Comparison of ENCODE assay signal across 19 cellular contexts in genomic region chr15:65208656-65209055, GRCh38. TPM values are rescaled to one million over a fixed set of nuclear protein-coding genes. Genes with fewer than 3 reads are reported as not detected.
"Had no signal": no experiment of that assay in that cellular context is flagged by ENCODE, and none has a peak within 500 bp of the region (broad histone marks: within the 10 kb centered on the region; RNA-seq: fewer than 3 reads in every experiment).

No MANE protein-coding gene starts in this region.

- H3K4me3 ChIP-seq: ascending aorta, heart right ventricle, left ventricle myocardium inferior, pancreas, right lobe of liver, stomach had no signal

- H3K27ac ChIP-seq: ascending aorta, neutrophil, pancreas, right lobe of liver, stomach had no signal

- H3K27me3 ChIP-seq: ascending aorta, gastroesophageal sphincter, heart right ventricle, neutrophil, pancreas, right lobe of liver, stomach had no signal

- H3K36me3 ChIP-seq: ascending aorta, gastroesophageal sphincter, heart right ventricle, left ventricle myocardium inferior, neutrophil, pancreas, right lobe of liver, stomach had no signal

- DNase-seq: activated CD8-positive, alpha-beta memory T cell treated with anti-CD3 and anti-CD28 coated beads for 24 hours; activated CD8-positive, alpha-beta memory T cell treated with anti-CD3 and anti-CD28 coated beads, Interleukin-2, amount 50 U/mL, for 48 hours; activated gamma-delta T cell; activated T-cell treated with anti-CD3 and anti-CD28 coated beads, Interleukin-2, amount 50 U/mL, for 48 hours; cerebellar nuclear complex; cortex of kidney; heart right ventricle; left ventricle myocardium inferior; mammary epithelial cell; naive B cell; pancreas; right lobe of liver; stimulated activated CD4-positive, alpha-beta T cell treated with anti-CD3 and anti-CD28 coated beads, Interleukin-4, amount 100 ng/mL, for 24 hours; stomach had no signal

- H3K4me1 ChIP-seq: ascending aorta, pancreas, right lobe of liver had no signal

- H3K9me3 ChIP-seq: ascending aorta, gastroesophageal sphincter, heart right ventricle, left ventricle myocardium inferior, neutrophil, pancreas, right lobe of liver, stomach had no signal

RNA-seq across cellular contexts. Expression of gene CILP, which starts 2.6 kb away (rescaled TPM):
- total RNA-seq: kidney epithelial cell, mammary epithelial cell, pulmonary artery endothelial cell had no signal
- polyA plus RNA-seq: mammary epithelial cell had no signal
